In the genomic region with DNA sequence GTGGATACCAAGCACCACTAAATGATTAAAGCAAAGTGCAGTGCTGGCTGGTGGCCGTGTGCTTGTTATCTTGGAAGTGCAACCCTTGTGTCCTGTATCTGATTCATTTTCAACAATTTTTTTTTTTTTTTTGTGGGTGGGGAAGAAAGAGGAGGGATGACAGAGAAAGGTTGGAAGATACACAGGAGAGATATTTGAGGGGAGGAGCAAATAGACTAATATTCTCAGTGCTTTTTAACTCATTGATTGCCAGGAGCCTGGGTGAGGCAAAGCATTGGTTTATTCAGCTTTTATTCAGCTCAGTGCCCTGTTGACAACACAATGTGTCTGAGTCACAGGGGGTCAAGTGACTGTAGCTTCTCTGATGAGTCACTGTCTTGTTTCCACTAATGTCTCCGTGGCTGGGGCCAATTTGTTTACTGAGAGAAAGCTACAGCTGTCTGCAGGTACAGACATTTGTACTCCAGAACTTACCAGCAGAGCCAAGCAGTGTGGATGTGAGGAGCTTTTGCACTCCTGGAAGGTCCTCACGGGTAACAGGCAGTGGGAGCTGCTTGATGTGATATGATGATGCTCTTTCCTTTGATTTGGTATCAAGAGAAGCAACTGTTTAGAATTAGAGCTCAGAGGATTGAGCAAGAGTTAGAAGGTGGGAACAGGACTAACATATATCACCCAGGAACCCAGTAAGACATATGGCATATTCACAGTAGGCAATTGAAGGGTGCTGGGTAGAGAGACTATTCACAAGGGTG, we compare ENCODE assay signal across 8 cellular contexts. TPM values are rescaled to one million over a fixed set of nuclear protein-coding genes. Genes with fewer than 3 reads are reported as not detected.
DNase-seq lines count a peak whose midpoint lies in the region; ATAC-seq and TF ChIP-seq lines count a peak whose summit lies in the region.

No MANE protein-coding gene starts in this region.

- H3K4me3 ChIP-seq in GM23338 (no peak overlapping the region), left lung (no peak overlapping the region), OCI-LY7 (ENCODE audit: low read depth, low read length, poor library complexity, severe bottlenecking) (no peak overlapping the region)

- TF ChIP-seq CTCF in GM23338 (conservative IDR thresholded peaks at IDR 0.05; ENCODE audit: low read depth in 2 of 2) (no peak), left lung (IDR thresholded peaks at IDR 0.05) (no peak), OCI-LY7 (conservative IDR thresholded peaks at IDR 0.05; ENCODE audit: low read length) (no peak), mesothelial cell of epicardium (IDR thresholded peaks at IDR 0.05; ENCODE audit: unreplicated experiment) (no peak)

- H3K27ac Mint-ChIP-seq in GM23338 (peak overlapping the region; percentile 81), mesothelial cell of epicardium (no peak overlapping the region)
- peak overlapping the region; percentile 36 for H3K27ac Mint-ChIP-seq in activated naive CD8-positive, alpha-beta T cell

- H3K4me1 ChIP-seq in GM23338 (ENCODE audit: insufficient read depth) (peaks cover 15% of the 10 kb centered on the region), left lung (no peaks in the 10 kb centered on the region), OCI-LY7 (ENCODE audit: insufficient read depth, low read length, poor library complexity, severe bottlenecking) (no peaks in the 10 kb centered on the region)

- H3K9me3 ChIP-seq in left lung (no peaks in the 10 kb centered on the region), OCI-LY7 (ENCODE audit: low read length) (no peaks in the 10 kb centered on the region)

- ATAC-seq in GM23338 = peak; percentile 67
- peak; percentile 71 for ATAC-seq in left lung

- intact Hi-C loops in left lung (cut with DNase I) (no loop called here), OCI-LY7 (cut with micrococcal nuclease; ENCODE audit: unreplicated experiment) (no loop called here)

- H3K36me3 ChIP-seq in GM23338 (ENCODE audit: insufficient read depth) (no peaks in the 10 kb centered on the region), left lung (no peaks in the 10 kb centered on the region), OCI-LY7 (ENCODE audit: insufficient read depth, low read length) (no peaks in the 10 kb centered on the region)

- POLR2A ChIA-PET in OCI-LY7 (lab: Charles Lee) = interaction anchor here (1.2 kb wide), 1 partner anchor 9 kb away, joined by 4 read pairs; no protein-coding TSS in a partner anchor

- peak overlapping the region; percentile 75 for H2AFZ ChIP-seq in GM23338
- H2AFZ ChIP-seq in OCI-LY7 (ENCODE audit: low read length) = no peak overlapping the region

- no peaks in the 10 kb centered on the region for H3K9me3 Mint-ChIP-seq in GM23338
- H3K9me3 Mint-ChIP-seq in activated naive CD8-positive, alpha-beta T cell (ENCODE audit: low read depth) = no peaks in the 10 kb centered on the region
- no peaks in the 10 kb centered on the region for H3K9me3 Mint-ChIP-seq in mesothelial cell of epicardium

- H3K4me2 ChIP-seq in GM23338 (peak overlapping the region; percentile 59), OCI-LY7 (ENCODE audit: low read length) (no peak overlapping the region)

- H3F3A ChIP-seq in GM23338 (replicated peaks; ENCODE audit: low read depth) = no peaks in the 10 kb centered on the region

- CTCF ChIA-PET in OCI-LY7 (lab: Charles Lee; ENCODE audit: unreplicated experiment) = no interaction called here

- H3K27ac ChIP-seq in GM23338 (ENCODE audit: low read depth) (peak overlapping the region; percentile 30; the same call in 1 of the 2 replicates), left lung (no peak overlapping the region), OCI-LY7 (ENCODE audit: low read depth, low read length, poor library complexity, severe bottlenecking) (no peak overlapping the region)

- no peaks in the 10 kb centered on the region for H4K20me1 ChIP-seq in GM23338 (replicated peaks; ENCODE audit: insufficient read depth)
- H4K20me1 ChIP-seq in OCI-LY7 (ENCODE audit: insufficient read depth, low read length) = no peaks in the 10 kb centered on the region

- no peaks in the 10 kb centered on the region for H3K27me3 Mint-ChIP-seq in GM23338 (ENCODE audit: insufficient read depth, low read depth, poor library complexity)
- no peaks in the 10 kb centered on the region for H3K27me3 Mint-ChIP-seq in activated naive CD8-positive, alpha-beta T cell
- H3K27me3 Mint-ChIP-seq in mesothelial cell of epicardium (ENCODE audit: low read depth) = no peaks in the 10 kb centered on the region

- H3K9me2 ChIP-seq in GM23338 (ENCODE audit: insufficient read depth) (peaks cover 6% of the 10 kb centered on the region; the same call in 1 of the 2 replicates), OCI-LY7 (ENCODE audit: insufficient read depth, low read length) (no peaks in the 10 kb centered on the region)

- H3K4me1 Mint-ChIP-seq in GM23338 = peaks cover 29% of the 10 kb centered on the region
- H3K4me1 Mint-ChIP-seq in activated naive CD8-positive, alpha-beta T cell (ENCODE audit: low read depth) = peaks cover 10% of the 10 kb centered on the region
- H3K4me1 Mint-ChIP-seq in mesothelial cell of epicardium = peaks cover 10% of the 10 kb centered on the region

- no peak overlapping the region for H3K4me3 Mint-ChIP-seq in GM23338
- H3K4me3 Mint-ChIP-seq in activated naive CD8-positive, alpha-beta T cell = no peak overlapping the region
- no peak overlapping the region for H3K4me3 Mint-ChIP-seq in mesothelial cell of epicardium

- H3K36me3 Mint-ChIP-seq in GM23338 (ENCODE audit: low read depth) (no peaks in the 10 kb centered on the region), mesothelial cell of epicardium (no peaks in the 10 kb centered on the region)
- H3K36me3 Mint-ChIP-seq in activated naive CD8-positive, alpha-beta T cell = peaks cover 20% of the 10 kb centered on the region

- peak; percentile 91 for DNase-seq in DMS53 treated with DMSO at 0.1 percent for 48 hours (lab: John Stamatoyannopoulos, UW; ENCODE audit: unreplicated experiment)
- peak; percentile 22 for DNase-seq in GM23338 (ENCODE audit: low spot score)
- DNase-seq in NCI-H345 (lab: John Stamatoyannopoulos, UW) = peak; percentile 43
- DNase-seq in left lung = peak in 1 of 2 donors; percentile 33
- no peak for DNase-seq in OCI-LY7 (ENCODE audit: low spot score)
- DNase-seq in GDM1 (lab: John Stamatoyannopoulos, UW) = no peak
- DNase-seq in mesothelial cell of epicardium (ENCODE audit: low spot score in 2 of 2, unreplicated experiment in 2 of 2) = no peak

- BruUV-seq in OCI-LY7 (replicated peaks; lab: Mats Ljungman, UMichigan) = no TSS peak

- no peaks in the 10 kb centered on the region for H3K79me2 ChIP-seq in GM23338 (replicated peaks; ENCODE audit: insufficient read depth)
- H3K79me2 ChIP-seq in OCI-LY7 (ENCODE audit: insufficient read depth, low read depth, low read length) = no peaks in the 10 kb centered on the region

- H3K27me3 ChIP-seq in GM23338 (ENCODE audit: insufficient read depth) (no peaks in the 10 kb centered on the region), left lung (no peaks in the 10 kb centered on the region)

TF ChIP-seq in GM23338, 12 proteins besides CTCF, POLR2A, EP300 and RAD21 (continues in another document):
- TF ChIP-seq, protein P1, sequence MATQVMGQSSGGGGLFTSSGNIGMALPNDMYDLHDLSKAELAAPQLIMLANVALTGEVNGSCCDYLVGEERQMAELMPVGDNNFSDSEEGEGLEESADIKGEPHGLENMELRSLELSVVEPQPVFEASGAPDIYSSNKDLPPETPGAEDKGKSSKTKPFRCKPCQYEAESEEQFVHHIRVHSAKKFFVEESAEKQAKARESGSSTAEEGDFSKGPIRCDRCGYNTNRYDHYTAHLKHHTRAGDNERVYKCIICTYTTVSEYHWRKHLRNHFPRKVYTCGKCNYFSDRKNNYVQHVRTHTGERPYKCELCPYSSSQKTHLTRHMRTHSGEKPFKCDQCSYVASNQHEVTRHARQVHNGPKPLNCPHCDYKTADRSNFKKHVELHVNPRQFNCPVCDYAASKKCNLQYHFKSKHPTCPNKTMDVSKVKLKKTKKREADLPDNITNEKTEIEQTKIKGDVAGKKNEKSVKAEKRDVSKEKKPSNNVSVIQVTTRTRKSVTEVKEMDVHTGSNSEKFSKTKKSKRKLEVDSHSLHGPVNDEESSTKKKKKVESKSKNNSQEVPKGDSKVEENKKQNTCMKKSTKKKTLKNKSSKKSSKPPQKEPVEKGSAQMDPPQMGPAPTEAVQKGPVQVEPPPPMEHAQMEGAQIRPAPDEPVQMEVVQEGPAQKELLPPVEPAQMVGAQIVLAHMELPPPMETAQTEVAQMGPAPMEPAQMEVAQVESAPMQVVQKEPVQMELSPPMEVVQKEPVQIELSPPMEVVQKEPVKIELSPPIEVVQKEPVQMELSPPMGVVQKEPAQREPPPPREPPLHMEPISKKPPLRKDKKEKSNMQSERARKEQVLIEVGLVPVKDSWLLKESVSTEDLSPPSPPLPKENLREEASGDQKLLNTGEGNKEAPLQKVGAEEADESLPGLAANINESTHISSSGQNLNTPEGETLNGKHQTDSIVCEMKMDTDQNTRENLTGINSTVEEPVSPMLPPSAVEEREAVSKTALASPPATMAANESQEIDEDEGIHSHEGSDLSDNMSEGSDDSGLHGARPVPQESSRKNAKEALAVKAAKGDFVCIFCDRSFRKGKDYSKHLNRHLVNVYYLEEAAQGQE (IDR thresholded peaks at IDR 0.05; ENCODE audit: unreplicated experiment) = no peak

RNA-seq across cellular contexts. Expression of a gene that starts 23.6 kb away (rescaled TPM):
- total RNA-seq in GM23338 (2014; rRNA removed; shearing (Covaris generic)) = 4.6 and 12.2 TPM in 2 replicates
- 4.2 and 5.2 TPM in 2 replicates for polyA plus RNA-seq in GM23338 (2016; fragmentation: Nextera tagmentation; extraction: Ambion mirVana)
- total RNA-seq in left lung = 1 to 10 TPM; 6.8 to 7.7 TPM
- 0.47 and 0.80 TPM in 2 replicates for total RNA-seq in OCI-LY7 (2014; rRNA removed; shearing (Covaris generic))
- 0.30 and 0.61 TPM in 2 replicates for total RNA-seq in OCI-LY7 (2022)
- 4.7 to 5.0 TPM (median 4.9 TPM) in 3 replicates for total RNA-seq in mesothelial cell of epicardium

RNA-seq across cellular contexts. Expression of a gene that starts 36.2 kb away (rescaled TPM):
- total RNA-seq in GM23338 (2014; rRNA removed; shearing (Covaris generic)) = 43.8 and 45.4 TPM in 2 replicates
- 19.2 and 21.0 TPM in 2 replicates for polyA plus RNA-seq in GM23338 (2016; fragmentation: Nextera tagmentation; extraction: Ambion mirVana)
- total RNA-seq in left lung = 10 to 100 TPM; 25.1 to 28.2 TPM
- 22.2 and 28.3 TPM in 2 replicates for total RNA-seq in OCI-LY7 (2014; rRNA removed; shearing (Covaris generic))
- 27.5 and 35.4 TPM in 2 replicates for total RNA-seq in OCI-LY7 (2022)
- 27.4 to 32.5 TPM (median 30.2 TPM) in 3 replicates for total RNA-seq in mesothelial cell of epicardium

Comparison
In these comparisons a context has a peak if more than half of its experiments do, and no peak if none do; other contexts are left out.
1. DNase-seq: peak in DMS53 treated with DMSO at 0.1 percent for 48 hours (single experiment), GM23338 (single experiment) and NCI-H345 (single experiment); none in OCI-LY7 (single experiment), GDM1 (single experiment) and mesothelial cell of epicardium (0 of 2).